ENCODE assay signal across 9 cellular contexts in genomic region chr19:4597278-4597974, GRCh38.
DNase-seq lines count a peak whose midpoint lies in the region; ATAC-seq and FAIRE-seq lines count a peak whose summit lies in the region.
"Had no signal": no experiment of that assay in that cellular context is flagged by ENCODE, and none has a peak within 500 bp of the region (broad histone marks: within the 10 kb centered on the region; RNA-seq: fewer than 3 reads in every experiment).

No MANE protein-coding gene starts in this region.

- ATAC-seq in HG03342 (IDR thresholded peaks at IDR 0.05; ENCODE audit: unreplicated experiment), result no peak

- FAIRE-seq in urothelium cell line (lab: Jason Lieb, UNC), result no peak
- FAIRE-seq: G401.6 had no signal

- DNase-seq in stimulated activated CD4-positive, alpha-beta T cell treated with anti-CD3 and anti-CD28 coated beads, Interleukin-4, amount 100 ng/mL, for 1 hour, result peak; percentile 12
- DNase-seq in stimulated activated CD4-positive, alpha-beta T cell treated with anti-CD3 and anti-CD28 coated beads, Interleukin-12 subunit alpha, Interleukin-12 subunit beta, amount 100 ng/mL, for 4 hours, result no peak
- peak; percentile 5 for DNase-seq in T-helper 22 cell (ENCODE audit: low read depth)
- peak; percentile 92 for DNase-seq in iPS-NIHi11 (ENCODE audit: low spot score)
- DNase-seq in urothelium cell line (ENCODE audit: low spot score), result peak; percentile 40
- DNase-seq in anterior cingulate cortex (lab: John Stamatoyannopoulos, UW), result no peak
- no peak for DNase-seq in RPMI8226

Comparison
In these comparisons a context has a peak if more than half of its experiments do, and no peak if none do; other contexts are left out.
1. DNase-seq: peak in stimulated activated CD4-positive, alpha-beta T cell treated with anti-CD3 and anti-CD28 coated beads, Interleukin-4, amount 100 ng/mL, for 1 hour (single experiment), T-helper 22 cell (single experiment), iPS-NIHi11 (single experiment) and urothelium cell line (single experiment); none in stimulated activated CD4-positive, alpha-beta T cell treated with anti-CD3 and anti-CD28 coated beads, Interleukin-12 subunit alpha, Interleukin-12 subunit beta, amount 100 ng/mL, for 4 hours (single experiment), anterior cingulate cortex (0 of 58) and RPMI8226 (single experiment).